In the genomic region with DNA sequence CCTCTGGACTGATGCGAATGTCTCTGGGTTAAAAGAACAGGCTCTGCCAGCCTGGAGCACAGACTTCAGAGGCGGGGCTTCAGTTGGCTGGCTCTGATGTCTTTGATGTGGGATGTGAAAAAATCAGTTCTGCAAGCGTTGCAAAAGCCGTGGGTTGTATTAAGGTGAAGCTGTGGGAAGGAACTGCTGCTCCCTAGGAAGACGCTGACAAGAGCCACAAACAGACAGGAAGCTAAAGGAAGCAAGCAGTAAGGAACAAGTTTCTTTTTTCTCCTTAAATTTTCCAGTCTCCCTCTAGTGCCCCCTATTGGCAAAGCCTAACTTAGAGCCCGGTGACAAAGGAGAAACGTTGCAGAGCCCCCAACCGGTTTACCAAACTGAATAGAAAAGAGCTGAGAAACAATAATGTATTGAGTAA, we compare ENCODE assay signal across 9 cellular contexts.
A peak's percentile ranks its signal among the peaks of the same experiment; 100 is the strongest.
DNase-seq lines count a peak whose midpoint lies in the region; FAIRE-seq and TF ChIP-seq lines count a peak whose summit lies in the region.
"Had no signal": no experiment of that assay in that cellular context is flagged by ENCODE, and none has a peak within 500 bp of the region (broad histone marks: within the 10 kb centered on the region; RNA-seq: fewer than 3 reads in every experiment).

No MANE protein-coding gene starts in this region.

- no peaks in the 10 kb centered on the region for H3K4me1 ChIP-seq in HEK293 (ENCODE audit: control insufficient read depth, insufficient read depth, low read length)
- H3K4me1 ChIP-seq in smooth muscle cell (ENCODE audit: low read depth): peaks cover 5% of the 10 kb centered on the region

- no peaks in the 10 kb centered on the region for H3K79me2 ChIP-seq in smooth muscle cell (ENCODE audit: low read depth)

- no peaks in the 10 kb centered on the region for H4K20me1 ChIP-seq in smooth muscle cell (ENCODE audit: low read depth)

- FAIRE-seq in GM19239 (lab: Jason Lieb, UNC): no peak

- H3K36me3 ChIP-seq in HEK293 (ENCODE audit: control insufficient read depth in 2 of 2, insufficient read depth in 1 of 2, low read length in 2 of 2): no peaks in the 10 kb centered on the region
- no peaks in the 10 kb centered on the region for H3K36me3 ChIP-seq in smooth muscle cell (ENCODE audit: low read depth)
- H3K36me3 ChIP-seq: MG63 had no signal

- peak overlapping the region; percentile 67 for H3K4me2 ChIP-seq in smooth muscle cell

- CTCF ChIA-PET in HEK293 (lab: Yijun Ruan, JAX): interaction anchor here (0.5 to 2.4 kb wide), 38 partner anchors 8 to 1672 kb away, joined by 3 to 39 read pairs (median 4); no protein-coding TSS in a partner anchor

- H3K27ac ChIP-seq in HEK293 (ENCODE audit: extremely low read depth, low read depth, low read length): no peak overlapping the region
- no peak overlapping the region for H3K27ac ChIP-seq in smooth muscle cell (ENCODE audit: low read depth)

- WGBS in smooth muscle cell (ENCODE audit: low lambda C conversion rate): 17% methylated on average over 8 of the region's 8 CpGs

- intact Hi-C loops in head of caudate nucleus (cut with DNase I): loop anchor here (10.0 kb wide), 1 partner anchor 487 kb away; no protein-coding TSS in a partner anchor

- peak overlapping the region; percentile 77 for H2AFZ ChIP-seq in smooth muscle cell (ENCODE audit: low read depth)

- H3K4me3 ChIP-seq in HEK293 (ENCODE audit: low read depth, low read length) (no peak overlapping the region), smooth muscle cell (peak overlapping the region; percentile 33)
- H3K4me3 ChIP-seq: MG63 had no signal

- no peak overlapping the region for H3K9ac ChIP-seq in smooth muscle cell (ENCODE audit: low read depth)

- POLR2A ChIA-PET in HEK293 (lab: Yijun Ruan, JAX): no interaction called here

- H3K9me3 ChIP-seq in HEK293 (ENCODE audit: control insufficient read depth, insufficient read depth, low read depth, low read length): no peaks in the 10 kb centered on the region
- H3K9me3 ChIP-seq in smooth muscle cell (replicated peaks; ENCODE audit: low read depth): no peaks in the 10 kb centered on the region
- H3K9me3 ChIP-seq: MG63 had no signal

- DNase-seq in SK-MEL-5 (ENCODE audit: low read depth, low spot score): peak; percentile 77
- DNase-seq in head of caudate nucleus: peak in 41 of 42 donors; percentile 2 to 84 (median 46)
- DNase-seq in smooth muscle cell (lab: John Stamatoyannopoulos, UW; ENCODE audit: unreplicated experiment): peak; percentile 1
- DNase-seq in GM19239 (ENCODE audit: insufficient read length, low spot score): no peak
- DNase-seq in activated T-cell treated with anti-CD3 and anti-CD28 coated beads, Interleukin-2, amount 50 U/mL, for 1 hour: no peak
- no peak for DNase-seq in OCI-M2 (lab: John Stamatoyannopoulos, UW; ENCODE audit: unreplicated experiment)
- DNase-seq in GF-D8 (lab: John Stamatoyannopoulos, UW): no peak
- DNase-seq: MG63 had no signal

- in situ Hi-C loops in SK-MEL-5 (cut with HindIII; ENCODE audit: low pct_unique_long_range_greater_than_20kb, low sequenced_read_pairs): no loop called here

- H3F3A ChIP-seq in smooth muscle cell (ENCODE audit: low read depth): no peaks in the 10 kb centered on the region

- TF ChIP-seq CTCF in HEK293 (tag by site-specific recombination; IDR thresholded peaks at IDR 0.05) (no peak; the same call in 1 of the 2 replicates), smooth muscle cell (IDR thresholded peaks at IDR 0.05; ENCODE audit: borderline replicate concordance, insufficient read depth, poor library complexity, severe bottlenecking) (peak; percentile 63)

- no peaks in the 10 kb centered on the region for H3K27me3 ChIP-seq in smooth muscle cell (ENCODE audit: low read depth)
- H3K27me3 ChIP-seq: MG63 had no signal

TF ChIP-seq in HEK293, 187 proteins besides CTCF, POLR2A, EP300 and RAD21:
- TF ChIP-seq KLF8 (tag by site-specific recombination; IDR thresholded peaks at IDR 0.05): no peak
- peak; percentile 36 for TF ChIP-seq ZFHX2 (tag by site-specific recombination; conservative IDR thresholded peaks at IDR 0.05)
- peak; percentile 23; the same call in 1 of the 2 replicates for TF ChIP-seq ZNF654 (tag by site-specific recombination; IDR thresholded peaks at IDR 0.05; ENCODE audit: low read depth)
- no peak for TF ChIP-seq ZNF138 (tag by site-specific recombination; IDR thresholded peaks at IDR 0.05; ENCODE audit: borderline replicate concordance)
- TF ChIP-seq ZBTB48 (tag by site-specific recombination; IDR thresholded peaks at IDR 0.05): no peak

Comparison
In these comparisons a context has a peak if more than half of its experiments do, and no peak if none do; other contexts are left out.
1. DNase-seq: peak in SK-MEL-5 (single experiment), head of caudate nucleus (41 of 42) and smooth muscle cell (single experiment); none in GM19239 (single experiment), activated T-cell treated with anti-CD3 and anti-CD28 coated beads, Interleukin-2, amount 50 U/mL, for 1 hour (single experiment), OCI-M2 (single experiment) and GF-D8 (single experiment).